In the genomic region with DNA sequence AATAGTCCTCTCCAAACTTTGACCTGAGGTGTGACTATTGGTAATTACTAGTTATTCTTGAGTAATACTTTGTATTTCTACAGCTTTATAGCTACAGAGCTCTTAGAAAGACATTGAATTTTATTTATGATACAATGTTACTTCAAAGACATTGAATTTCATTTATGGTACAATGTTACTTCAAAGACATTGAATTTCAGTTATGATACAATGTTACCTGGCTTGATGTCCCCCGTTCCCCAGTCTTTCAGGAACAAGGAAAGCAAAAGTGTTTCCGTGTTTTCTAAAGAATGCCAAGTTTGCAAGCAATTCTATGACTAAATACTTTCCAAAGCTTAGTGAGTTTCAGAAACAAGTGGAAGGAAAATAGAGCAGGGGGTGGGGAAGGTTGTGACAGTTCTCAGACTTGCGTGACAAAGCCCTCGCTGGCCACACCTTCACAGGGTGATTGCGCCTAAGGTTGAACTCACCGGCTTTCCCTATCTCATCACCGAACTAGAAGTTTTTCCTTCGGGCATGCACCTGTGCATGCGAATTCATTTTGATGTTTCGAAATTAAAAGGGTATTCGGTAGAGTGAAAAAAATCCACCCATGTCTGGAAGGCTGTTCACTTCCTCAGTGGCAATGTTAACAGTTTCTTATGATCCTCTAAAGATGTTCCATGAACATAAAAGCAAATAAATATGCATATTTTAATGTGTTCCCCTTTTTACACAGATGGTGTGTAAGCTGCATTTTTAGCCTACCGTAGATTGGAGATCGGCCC, we compare ENCODE assay signal across 8 cellular contexts. TPM values are rescaled to one million over a fixed set of nuclear protein-coding genes. Genes with fewer than 3 reads are reported as not detected.
DNase-seq lines count a peak whose midpoint lies in the region; ATAC-seq and TF ChIP-seq lines count a peak whose summit lies in the region.

No MANE protein-coding gene starts in this region.

- peak overlapping the region; percentile 52 for H3K4me3 ChIP-seq in cardiac muscle cell
- peak overlapping the region; percentile 81 for H3K4me3 ChIP-seq in PC-9
- H3K4me3 ChIP-seq in sigmoid colon: peak overlapping the region; percentile 35 to 94 (median 90)

- TF ChIP-seq CTCF in cardiac muscle cell (IDR thresholded peaks at IDR 0.05; ENCODE audit: low read depth, low read length) (no peak), PC-9 (conservative IDR thresholded peaks at IDR 0.05) (no peak), glutamatergic neuron (IDR thresholded peaks at IDR 0.05; ENCODE audit: partially characterized antibody, unreplicated experiment) (no peak), sigmoid colon (IDR thresholded peaks at IDR 0.05) (no peak)

- ATAC-seq in Right ventricle myocardium superior (ENCODE audit: poor library complexity) (no peak), GM18502 (IDR thresholded peaks at IDR 0.05; ENCODE audit: poor library complexity, unreplicated experiment) (no peak), HG03097 (IDR thresholded peaks at IDR 0.05; ENCODE audit: low FRiP score, unreplicated experiment) (no peak)

- no peaks in the 10 kb centered on the region for H3K27me3 ChIP-seq in cardiac muscle cell
- H3K27me3 ChIP-seq in PC-9 (ENCODE audit: insufficient read depth, low read depth): no peaks in the 10 kb centered on the region
- no peaks in the 10 kb centered on the region for H3K27me3 ChIP-seq in sigmoid colon

- intact Hi-C loops in Right ventricle myocardium superior (cut with DNase I): no loop called here
- intact Hi-C loops in PC-9 (cut with micrococcal nuclease; ENCODE audit: unreplicated experiment): loop anchor here (1.0 to 5.0 kb wide), 2 partner anchors 44 to 120 kb away; a partner anchor contains a TSS
- intact Hi-C loops in sigmoid colon (cut with DNase I): loop anchor here (5.0 kb wide), 2 partner anchors 360 to 630 kb away; a partner anchor contains a TSS

- 9 to 25% methylated on average over 13 of the region's 13 CpGs for WGBS in sigmoid colon, 2 donors

- H3K4me2 ChIP-seq in PC-9: peak overlapping the region; percentile 86

- TSS peak; percentile 85 for BruUV-seq in PC-9 (replicated peaks; lab: Mats Ljungman, UMichigan)

- no peaks in the 10 kb centered on the region for H3K36me3 ChIP-seq in cardiac muscle cell
- H3K36me3 ChIP-seq in PC-9 (ENCODE audit: low read depth): 0 out of 2 replicates have a peak, but pooled peaks cover 13% of the 10 kb centered on the region
- H3K36me3 ChIP-seq in sigmoid colon: no peaks in the 10 kb centered on the region

- TF ChIP-seq EP300 in sigmoid colon (IDR thresholded peaks at IDR 0.05): no peak

- H3K27ac Mint-ChIP-seq in glutamatergic neuron (ENCODE audit: unreplicated experiment): peak overlapping the region; percentile 98

- TF ChIP-seq POLR2A in sigmoid colon (IDR thresholded peaks at IDR 0.05): no peak

- peaks cover 20% of the 10 kb centered on the region for H3K4me1 Mint-ChIP-seq in glutamatergic neuron (ENCODE audit: low read depth, unreplicated experiment)

- H2AFZ ChIP-seq in PC-9: peak overlapping the region; percentile 83

- H3F3A ChIP-seq in PC-9 (ENCODE audit: insufficient read depth, low read depth): peaks cover 5% of the 10 kb centered on the region; the same call in 1 of the 2 replicates

- H3K9me3 Mint-ChIP-seq in glutamatergic neuron (ENCODE audit: unreplicated experiment): peaks cover 16% of the 10 kb centered on the region

- H4K20me1 ChIP-seq in PC-9 (ENCODE audit: insufficient read depth): peaks cover 23% of the 10 kb centered on the region

- peaks cover 4% of the 10 kb centered on the region for H3K36me3 Mint-ChIP-seq in glutamatergic neuron (ENCODE audit: unreplicated experiment)

- H3K9me3 ChIP-seq in cardiac muscle cell (ENCODE audit: low read depth) (no peaks in the 10 kb centered on the region), PC-9 (ENCODE audit: insufficient read depth, low read depth) (no peaks in the 10 kb centered on the region), sigmoid colon (no peaks in the 10 kb centered on the region)

- CTCF ChIA-PET in PC-9 (lab: Charles Lee): interaction anchor here (0.7 kb wide), 1 partner anchor 245 kb away, joined by 3 read pairs; no protein-coding TSS in a partner anchor

- H3K27me3 Mint-ChIP-seq in glutamatergic neuron (ENCODE audit: unreplicated experiment): peaks cover 12% of the 10 kb centered on the region

- H3K4me1 ChIP-seq in cardiac muscle cell (ENCODE audit: low read depth): peaks cover 15% of the 10 kb centered on the region
- peaks cover 18% of the 10 kb centered on the region for H3K4me1 ChIP-seq in PC-9 (replicated peaks; ENCODE audit: insufficient read depth)
- peaks cover 0 to 45% (median 37%) of the 10 kb centered on the region in 4 donors for H3K4me1 ChIP-seq in sigmoid colon

- POLR2A ChIA-PET in PC-9 (lab: Charles Lee; ENCODE audit: unreplicated experiment): no interaction called here

- H3K4me3 Mint-ChIP-seq in glutamatergic neuron (ENCODE audit: unreplicated experiment): peak overlapping the region; percentile 100

- peak; percentile 13 to 24 for DNase-seq in cardiac muscle cell (ENCODE audit: low read depth in 1 of 2, low spot score in 1 of 2)
- no peak for DNase-seq in Right ventricle myocardium superior
- DNase-seq in PC-9: peak; percentile 3 to 48
- DNase-seq in activated gamma-delta T cell treated with anti-CD3 and anti-CD28 coated beads, Interleukin-2, amount 50 U/mL, for 16 hours (ENCODE audit: low read depth): peak; percentile 30
- no peak for DNase-seq in glutamatergic neuron
- DNase-seq in sigmoid colon: no peak

- peaks cover 37% of the 10 kb centered on the region for H3K79me2 ChIP-seq in PC-9 (ENCODE audit: low read depth)

- H3K27ac ChIP-seq in cardiac muscle cell (peak overlapping the region; percentile 70), PC-9 (peak overlapping the region; percentile 67), sigmoid colon (peak overlapping the region; percentile 92 to 97 (median 93))

- H3K9me2 ChIP-seq in PC-9 (ENCODE audit: insufficient read depth): no peaks in the 10 kb centered on the region

RNA-seq across cellular contexts. Expression of a gene that starts 0.9 kb away (rescaled TPM):
- total RNA-seq in cardiac muscle cell (28.7 and 76.3 TPM in 2 replicates), Right ventricle myocardium superior (12.5 TPM), PC-9 (2021) (25.6 and 29.8 TPM in 2 replicates), glutamatergic neuron (ENCODE audit: unreplicated experiment) (107 TPM), sigmoid colon (10 to 100 TPM; 44.6 to 70.6 (median 49.9) TPM)
- polyA plus RNA-seq in cardiac muscle cell (30.5 and 36.7 TPM in 2 replicates), sigmoid colon (10 to 100 TPM in 1 of 3 donors, 1 to 10 TPM in 2; 4.9 to 17.6 (median 5.4) TPM)

RNA-seq across cellular contexts. Expression of a gene that starts 44.7 kb away (rescaled TPM):
- total RNA-seq in cardiac muscle cell (6.0 and 10.0 TPM in 2 replicates), Right ventricle myocardium superior (10.6 TPM), PC-9 (2021) (3.3 and 4.8 TPM in 2 replicates), glutamatergic neuron (ENCODE audit: unreplicated experiment) (36.8 TPM), sigmoid colon (10 to 100 TPM in 1 of 4 donors, 1 to 10 TPM in 3; 4.9 to 12.0 (median 9.3) TPM)
- polyA plus RNA-seq in cardiac muscle cell (5.9 and 8.6 TPM in 2 replicates), sigmoid colon (1 to 10 TPM; 3.7 to 5.1 (median 4.2) TPM)

Comparison
In these comparisons a context has a peak if more than half of its experiments do, and no peak if none do; other contexts are left out.
1. DNase-seq: peak in cardiac muscle cell (2 of 2), PC-9 (2 of 2) and activated gamma-delta T cell treated with anti-CD3 and anti-CD28 coated beads, Interleukin-2, amount 50 U/mL, for 16 hours (single experiment); none in Right ventricle myocardium superior (single experiment), glutamatergic neuron (single experiment) and sigmoid colon (single experiment).
2. Peak in every context shown above with its lines, with median percentiles within 50 percentile points of each other: H3K27ac ChIP-seq and H3K4me3 ChIP-seq.